Comparison of ENCODE assay signal across 13 cellular contexts in the genomic region with DNA sequence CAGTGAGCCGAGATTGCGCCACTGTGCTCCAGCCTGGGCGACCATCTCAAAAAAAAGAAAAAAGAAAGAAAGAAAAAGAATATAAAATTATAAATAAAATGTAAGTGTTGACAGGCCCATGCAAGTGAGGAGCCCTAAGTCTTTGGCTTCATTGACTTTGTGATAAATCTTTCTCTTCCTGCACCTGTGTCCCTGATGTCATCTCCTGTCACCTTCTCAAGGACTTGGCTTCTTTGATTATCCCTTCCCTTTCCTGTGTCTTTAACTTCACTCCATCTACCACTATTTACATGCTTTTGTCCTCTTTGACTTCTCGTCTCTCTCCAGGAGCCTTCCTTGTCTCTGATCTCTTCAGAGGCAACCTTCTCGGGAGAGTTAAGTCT. TPM values are rescaled to one million over a fixed set of nuclear protein-coding genes. Genes with fewer than 3 reads are reported as not detected.
DNase-seq lines count a peak whose midpoint lies in the region; ATAC-seq and TF ChIP-seq lines count a peak whose summit lies in the region.
"Had no signal": no experiment of that assay in that cellular context is flagged by ENCODE, and none has a peak within 500 bp of the region (broad histone marks: within the 10 kb centered on the region; RNA-seq: fewer than 3 reads in every experiment).

No MANE protein-coding gene starts in this region.

- no peaks in the 10 kb centered on the region for H3K9me2 ChIP-seq in Karpas-422 (replicated peaks; ENCODE audit: insufficient read depth, low read length)

- peak overlapping the region; percentile 60; the same call in 1 of the 2 replicates for H3K9ac ChIP-seq in Karpas-422 (ENCODE audit: low read length)

- peak overlapping the region; percentile 65 for H3K4me2 ChIP-seq in Karpas-422 (ENCODE audit: low read depth, low read length, poor library complexity, severe bottlenecking)

- H3K9me3 Mint-ChIP-seq in CD8-positive, alpha-beta T cell: no peaks in the 10 kb centered on the region
- H3K9me3 Mint-ChIP-seq in brain: peaks cover 0 to 4% (median 0%) of the 10 kb centered on the region in 5 experiments
- H3K9me3 Mint-ChIP-seq: natural killer cell treated with Interleukin-12 subunit alpha and Interleukin-12 subunit beta and Interleukin-15 and Interleukin-18, amount 100 ng/mL, for 72 hours had no signal

- H4K20me1 ChIP-seq in Karpas-422 (ENCODE audit: insufficient read depth, low read depth, low read length): no peaks in the 10 kb centered on the region

- H3K36me3 ChIP-seq in CD8-positive, alpha-beta T cell (ENCODE audit: insufficient read depth, low read length): no peaks in the 10 kb centered on the region
- H3K36me3 ChIP-seq in Karpas-422 (ENCODE audit: insufficient read depth, low read length): no peaks in the 10 kb centered on the region
- no peaks in the 10 kb centered on the region for H3K36me3 ChIP-seq in psoas muscle (ENCODE audit: insufficient read depth in 1 of 2, low read depth in 1 of 2)

- no peak for DNase-seq in CD8-positive, alpha-beta T cell
- DNase-seq in Karpas-422 (no peak), psoas muscle (no peak), GM20000 (ENCODE audit: low spot score) (no peak), RPMI8226 (no peak), COLO829 (ENCODE audit: low spot score) (no peak)
- DNase-seq: activated CD4-positive, alpha-beta T cell treated with anti-CD3 and anti-CD28 coated beads, Interleukin-2, amount 50 U/mL, for 4 hours; COR-L47; NCI-H226; trophoblast cell had no signal

- ATAC-seq in CD8-positive, alpha-beta T cell: no peak
- ATAC-seq in psoas muscle: peak; percentile 50 to 78 (median 76)
- no peak for ATAC-seq in GM21528 (IDR thresholded peaks at IDR 0.05; ENCODE audit: low FRiP score, unreplicated experiment)
- ATAC-seq: natural killer cell treated with Interleukin-12 subunit alpha and Interleukin-12 subunit beta and Interleukin-15 and Interleukin-18, amount 100 ng/mL, for 72 hours had no signal

- H3K27me3 ChIP-seq in CD8-positive, alpha-beta T cell (ENCODE audit: insufficient read depth, low read length): no peaks in the 10 kb centered on the region
- H3K27me3 ChIP-seq in Karpas-422 (ENCODE audit: low read length): no peaks in the 10 kb centered on the region
- H3K27me3 ChIP-seq in psoas muscle (ENCODE audit: insufficient read depth in 3 of 3, low read length in 2 of 3): no peaks in the 10 kb centered on the region

- H3K4me1 ChIP-seq in CD8-positive, alpha-beta T cell (ENCODE audit: insufficient read depth, low read length): peaks cover 17% of the 10 kb centered on the region
- H3K4me1 ChIP-seq in Karpas-422 (ENCODE audit: low read length) (peaks cover 24% of the 10 kb centered on the region), psoas muscle (peaks cover 21% of the 10 kb centered on the region)

- no peaks in the 10 kb centered on the region for H3K36me3 Mint-ChIP-seq in CD8-positive, alpha-beta T cell
- H3K36me3 Mint-ChIP-seq in brain: no peaks in the 10 kb centered on the region
- H3K36me3 Mint-ChIP-seq: natural killer cell treated with Interleukin-12 subunit alpha and Interleukin-12 subunit beta and Interleukin-15 and Interleukin-18, amount 100 ng/mL, for 72 hours had no signal

- H3K79me2 ChIP-seq in Karpas-422 (ENCODE audit: low read length): no peaks in the 10 kb centered on the region

- POLR2A ChIA-PET in CD8-positive, alpha-beta T cell (lab: Charles Lee): interaction anchor here (1.0 kb wide), 1 partner anchor 9 kb away, joined by 5 read pairs; no protein-coding TSS in a partner anchor

- H3K4me1 Mint-ChIP-seq in CD8-positive, alpha-beta T cell (ENCODE audit: low read depth): peaks cover 36% of the 10 kb centered on the region
- H3K4me1 Mint-ChIP-seq in brain: peaks cover 24% of the 10 kb centered on the region

- no peaks in the 10 kb centered on the region for H3K27me3 Mint-ChIP-seq in CD8-positive, alpha-beta T cell (ENCODE audit: low read depth)
- H3K27me3 Mint-ChIP-seq in brain: no peaks in the 10 kb centered on the region

- intact Hi-C loops in CD8-positive, alpha-beta T cell (cut with DNase I, micrococcal nuclease): loop anchor here in 1 of 2 experiments (5.0 kb wide), 1 partner anchor 34 kb away; the partner anchor contains the start of gene WNK1
- intact Hi-C loops in psoas muscle (cut with DNase I): loop anchor here in 1 of 2 donors (5.0 kb wide), 2 partner anchors 34 to 76 kb away; partner anchors contain the start of gene WNK1

- no peak overlapping the region for H3K27ac Mint-ChIP-seq in CD8-positive, alpha-beta T cell
- H3K27ac Mint-ChIP-seq in brain: peak overlapping the region in 3 of 5 experiments; percentile 8 to 15 (median 13)
- H3K27ac Mint-ChIP-seq: natural killer cell treated with Interleukin-12 subunit alpha and Interleukin-12 subunit beta and Interleukin-15 and Interleukin-18, amount 100 ng/mL, for 72 hours had no signal

- H3K9me3 ChIP-seq in CD8-positive, alpha-beta T cell (ENCODE audit: low read length): no peaks in the 10 kb centered on the region
- no peaks in the 10 kb centered on the region for H3K9me3 ChIP-seq in Karpas-422 (ENCODE audit: low read length)
- H3K9me3 ChIP-seq in psoas muscle: no peaks in the 10 kb centered on the region

- no peak overlapping the region for H3K27ac ChIP-seq in CD8-positive, alpha-beta T cell (ENCODE audit: low read depth, low read length)
- H3K27ac ChIP-seq in Karpas-422 (ENCODE audit: low read length): 0 out of 2 replicates have a peak overlapping the region, but pooled peaks have one; percentile 57
- peak overlapping the region; percentile 92 for H3K27ac ChIP-seq in psoas muscle

- H3K4me3 Mint-ChIP-seq in CD8-positive, alpha-beta T cell: peak overlapping the region; percentile 72
- H3K4me3 Mint-ChIP-seq in brain: no peak overlapping the region
- H3K4me3 Mint-ChIP-seq: natural killer cell treated with Interleukin-12 subunit alpha and Interleukin-12 subunit beta and Interleukin-15 and Interleukin-18, amount 100 ng/mL, for 72 hours had no signal

- no peak for TF ChIP-seq CTCF in CD8-positive, alpha-beta T cell (IDR thresholded peaks at IDR 0.05)
- TF ChIP-seq CTCF in brain (conservative IDR thresholded peaks at IDR 0.05) (no peak), psoas muscle (IDR thresholded peaks at IDR 0.05) (no peak), GM20000 (IDR thresholded peaks at IDR 0.05; ENCODE audit: extremely low read depth, missing control alignments) (no peak)

- H3K4me3 ChIP-seq in CD8-positive, alpha-beta T cell (ENCODE audit: low read depth, low read length): no peak overlapping the region
- no peak overlapping the region for H3K4me3 ChIP-seq in Karpas-422 (ENCODE audit: low read length)
- peak overlapping the region; percentile 29 for H3K4me3 ChIP-seq in psoas muscle

- CTCF ChIA-PET in CD8-positive, alpha-beta T cell (lab: Charles Lee): no interaction called here

- peak overlapping the region; percentile 95 for H2AFZ ChIP-seq in Karpas-422 (ENCODE audit: low read length)

- 40 to 48% (median 46%) methylated on average over 5 of the region's 5 CpGs for WGBS in psoas muscle, 3 donors

RNA-seq across cellular contexts. Expression of gene WNK1, which starts 33.6 kb away (rescaled TPM):
- 100 to 1,000 TPM; 142 to 157 TPM for total RNA-seq in CD8-positive, alpha-beta T cell
- 134 and 183 TPM in 2 replicates for total RNA-seq in Karpas-422 (2014; rRNA removed; shearing (Covaris generic); ENCODE audit: low replicate concordance)
- polyA plus RNA-seq in brain (ENCODE audit: insufficient read depth, low read depth, low replicate concordance) (138 TPM), psoas muscle (100 to 1,000 TPM in 1 of 3 donors, 10 to 100 TPM in 2; 40.7 to 142 (median 51.5) TPM)
- total RNA-seq in psoas muscle: 100 to 1,000 TPM; 230 to 272 (median 245) TPM

RNA-seq across cellular contexts. Expression of gene NINJ2, which starts 55.5 kb away (rescaled TPM):
- 1 to 10 TPM; 1.2 to 1.6 TPM for total RNA-seq in CD8-positive, alpha-beta T cell
- total RNA-seq in Karpas-422 (2014; rRNA removed; shearing (Covaris generic); ENCODE audit: low replicate concordance): 1.8 and 2.4 TPM in 2 replicates
- polyA plus RNA-seq in brain (ENCODE audit: insufficient read depth, low read depth, low replicate concordance) (26.6 TPM), psoas muscle (10 to 100 TPM; 11.8 to 66.6 (median 49.1) TPM)
- 10 to 100 TPM; 32.6 to 37.3 (median 33.0) TPM for total RNA-seq in psoas muscle

Comparison
In these comparisons a context has a peak if more than half of its experiments do, and no peak if none do; other contexts are left out.
1. ATAC-seq: peak in psoas muscle (4 of 4); none in CD8-positive, alpha-beta T cell (single experiment) and GM21528 (single experiment).